In the genomic region with DNA sequence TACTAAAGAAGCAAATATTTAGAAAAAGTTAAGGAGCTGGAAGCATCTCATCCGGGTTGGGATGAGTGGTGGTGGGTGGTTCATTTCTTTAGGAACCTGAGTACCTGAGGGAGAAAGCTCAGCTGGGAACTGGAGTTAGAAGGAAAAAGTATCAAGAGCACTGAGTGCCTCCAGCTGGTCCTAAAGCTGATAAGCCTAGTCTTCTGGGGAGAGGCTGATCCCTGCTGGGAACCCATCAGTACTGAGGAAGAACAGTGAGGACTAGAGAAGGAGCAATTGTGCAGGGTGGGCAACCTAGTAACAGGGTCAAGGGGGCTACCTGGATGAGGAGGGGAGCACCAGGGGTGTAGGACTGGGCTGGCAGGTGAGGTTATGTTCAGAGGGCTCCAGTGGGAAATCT, we compare ENCODE assay signal across 27 cellular contexts.
DNase-seq lines count a peak whose midpoint lies in the region; ATAC-seq and TF ChIP-seq lines count a peak whose summit lies in the region.
"Had no signal": no experiment of that assay in that cellular context is flagged by ENCODE, and none has a peak within 500 bp of the region (broad histone marks: within the 10 kb centered on the region; RNA-seq: fewer than 3 reads in every experiment).

No MANE protein-coding gene starts in this region.

- H2AFZ ChIP-seq in DND-41 (ENCODE audit: low read depth, low read length) = no peak overlapping the region
- H2AFZ ChIP-seq: GM23338, hepatocyte, PC-9 had no signal

- H3K9me3 ChIP-seq in DND-41 (ENCODE audit: insufficient read depth, low read length, severe bottlenecking) = no peaks in the 10 kb centered on the region
- H3K9me3 ChIP-seq: breast epithelium, upper lobe of left lung had no signal

- no peak overlapping the region for H3K4me3 Mint-ChIP-seq in activated CD4-positive, alpha-beta T cell treated with anti-CD3 and anti-CD28 coated beads, Interleukin-2, amount 10 ng/mL, durations not matched to agents 7 days and 5 days
- no peak overlapping the region for H3K4me3 Mint-ChIP-seq in central memory CD8-positive, alpha-beta T cell
- H3K4me3 Mint-ChIP-seq in stimulated activated effector memory CD8-positive, alpha-beta T cell treated with anti-CD3 and anti-CD28 coated beads, Interleukin-12 subunit alpha, Interleukin-12 subunit beta, amount 100 ng/mL, for 72 hours = no peak overlapping the region
- H3K4me3 Mint-ChIP-seq: GM23338, nephron had no signal

- H3K27me3 Mint-ChIP-seq in activated CD4-positive, alpha-beta T cell treated with anti-CD3 and anti-CD28 coated beads, Interleukin-2, amount 10 ng/mL, durations not matched to agents 7 days and 5 days = no peaks in the 10 kb centered on the region
- no peaks in the 10 kb centered on the region for H3K27me3 Mint-ChIP-seq in central memory CD8-positive, alpha-beta T cell
- H3K27me3 Mint-ChIP-seq: CD4-positive, alpha-beta memory T cell had no signal

- H3K79me2 ChIP-seq in DND-41 (ENCODE audit: insufficient read depth, low read length) = peaks cover 91% of the 10 kb centered on the region
- H3K79me2 ChIP-seq: hepatocyte had no signal

- peaks cover 63% of the 10 kb centered on the region for H4K20me1 ChIP-seq in DND-41 (ENCODE audit: insufficient read depth, low read length)

- no peak overlapping the region for H3K4me2 ChIP-seq in DND-41 (ENCODE audit: insufficient read depth, low read length)
- H3K4me2 ChIP-seq: GM23338, hepatocyte, PC-9 had no signal

- no peak for DNase-seq in activated CD4-positive, alpha-beta T cell treated with anti-CD3 and anti-CD28 coated beads, Interleukin-2, amount 10 ng/mL, durations not matched to agents 7 days and 5 days
- DNase-seq in activated CD4-positive, alpha-beta T cell treated with anti-CD3 and anti-CD28 coated beads for 1 hour = no peak
- DNase-seq in DND-41 = no peak
- no peak for DNase-seq in central memory CD8-positive, alpha-beta T cell (ENCODE audit: low spot score in 2 of 2)
- no peak for DNase-seq in stimulated activated effector memory CD8-positive, alpha-beta T cell treated with anti-CD3 and anti-CD28 coated beads, Interleukin-12 subunit alpha, Interleukin-12 subunit beta, amount 100 ng/mL, for 72 hours (ENCODE audit: low spot score in 2 of 2)
- DNase-seq in SW 1271 (lab: John Stamatoyannopoulos, UW) = no peak
- no peak for DNase-seq in NCI-H748 treated with DMSO at 0.1 percent for 48 hours (lab: John Stamatoyannopoulos, UW)
- no peak for DNase-seq in NK-92 (lab: John Stamatoyannopoulos, UW; ENCODE audit: unreplicated experiment)
- DNase-seq: activated CD4-positive, alpha-beta T cell treated with anti-CD3 and anti-CD28 coated beads for 48 hours; activated CD8-positive, alpha-beta memory T cell treated with anti-CD3 and anti-CD28 coated beads for 24 hours; CD4-positive, alpha-beta memory T cell; DMS 273 treated with DMSO at 0.1 percent for 48 hours; Kasumi-1; left cardiac atrium; NCI-H1417; NCI-H2029; NCI-H524; PC-9; stimulated activated CD4-positive, alpha-beta T cell treated with anti-CD3 and anti-CD28 coated beads, Interleukin-4, amount 100 ng/mL, for 24 hours; upper lobe of left lung had no signal

- H3K4me1 Mint-ChIP-seq in activated CD4-positive, alpha-beta T cell treated with anti-CD3 and anti-CD28 coated beads, Interleukin-2, amount 10 ng/mL, durations not matched to agents 7 days and 5 days = peaks cover 62% of the 10 kb centered on the region
- H3K4me1 Mint-ChIP-seq in central memory CD8-positive, alpha-beta T cell = peaks cover 77% of the 10 kb centered on the region
- peaks cover 66% of the 10 kb centered on the region for H3K4me1 Mint-ChIP-seq in stimulated activated effector memory CD8-positive, alpha-beta T cell treated with anti-CD3 and anti-CD28 coated beads, Interleukin-12 subunit alpha, Interleukin-12 subunit beta, amount 100 ng/mL, for 72 hours
- H3K4me1 Mint-ChIP-seq: nephron had no signal

- no peak for TF ChIP-seq CTCF in DND-41 (IDR thresholded peaks at IDR 0.05; ENCODE audit: borderline replicate concordance, extremely low read depth, low read length, poor library complexity, severe bottlenecking)

- no peak for ATAC-seq in DND-41 (ENCODE audit: insufficient read depth, low read depth)
- ATAC-seq in central memory CD8-positive, alpha-beta T cell (replicated peaks; ENCODE audit: extremely low read depth, poor library complexity, severe bottlenecking) = no peak
- ATAC-seq in stimulated activated effector memory CD8-positive, alpha-beta T cell treated with anti-CD3 and anti-CD28 coated beads, Interleukin-12 subunit alpha, Interleukin-12 subunit beta, amount 100 ng/mL, for 72 hours = no peak
- ATAC-seq: GM23338, left cardiac atrium, SK-N-SH treated with all-trans-retinoic acid at 6 μM for 48 hours had no signal

- peak overlapping the region; percentile 44 for H3K27ac Mint-ChIP-seq in activated CD4-positive, alpha-beta T cell treated with anti-CD3 and anti-CD28 coated beads, Interleukin-2, amount 10 ng/mL, durations not matched to agents 7 days and 5 days
- H3K27ac Mint-ChIP-seq in central memory CD8-positive, alpha-beta T cell (ENCODE audit: low read depth) = peak overlapping the region; percentile 61
- peak overlapping the region; percentile 29 for H3K27ac Mint-ChIP-seq in stimulated activated effector memory CD8-positive, alpha-beta T cell treated with anti-CD3 and anti-CD28 coated beads, Interleukin-12 subunit alpha, Interleukin-12 subunit beta, amount 100 ng/mL, for 72 hours
- H3K27ac Mint-ChIP-seq: GM23338, nephron had no signal

- peaks cover 7% of the 10 kb centered on the region for H3K9me3 Mint-ChIP-seq in activated CD4-positive, alpha-beta T cell treated with anti-CD3 and anti-CD28 coated beads, Interleukin-2, amount 10 ng/mL, durations not matched to agents 7 days and 5 days
- H3K9me3 Mint-ChIP-seq in central memory CD8-positive, alpha-beta T cell = no peaks in the 10 kb centered on the region
- H3K9me3 Mint-ChIP-seq in stimulated activated effector memory CD8-positive, alpha-beta T cell treated with anti-CD3 and anti-CD28 coated beads, Interleukin-12 subunit alpha, Interleukin-12 subunit beta, amount 100 ng/mL, for 72 hours = peaks cover 2% of the 10 kb centered on the region
- H3K9me3 Mint-ChIP-seq: GM23338 had no signal

- peaks cover 45% of the 10 kb centered on the region for H3K36me3 Mint-ChIP-seq in activated CD4-positive, alpha-beta T cell treated with anti-CD3 and anti-CD28 coated beads, Interleukin-2, amount 10 ng/mL, durations not matched to agents 7 days and 5 days (ENCODE audit: low read depth)
- peaks cover 8% of the 10 kb centered on the region for H3K36me3 Mint-ChIP-seq in central memory CD8-positive, alpha-beta T cell (ENCODE audit: insufficient read depth)
- peaks cover 4% of the 10 kb centered on the region for H3K36me3 Mint-ChIP-seq in stimulated activated effector memory CD8-positive, alpha-beta T cell treated with anti-CD3 and anti-CD28 coated beads, Interleukin-12 subunit alpha, Interleukin-12 subunit beta, amount 100 ng/mL, for 72 hours

- peak overlapping the region; percentile 42 for H3K27ac ChIP-seq in DND-41 (ENCODE audit: low read length)
- H3K27ac ChIP-seq: breast epithelium, hepatocyte, HL-60, PC-9, upper lobe of left lung had no signal

- peaks cover 52% of the 10 kb centered on the region for H3K4me1 ChIP-seq in DND-41 (ENCODE audit: insufficient read depth, low read length)
- H3K4me1 ChIP-seq: breast epithelium had no signal

- POLR2A ChIA-PET in activated CD4-positive, alpha-beta T cell treated with anti-CD3 and anti-CD28 coated beads, Interleukin-2, amount 10 ng/mL, durations not matched to agents 7 days and 5 days (lab: Charles Lee) = interaction anchor here (0.6 kb wide), 1 partner anchor 30 kb away, joined by 3 read pairs; no protein-coding TSS in a partner anchor

- H3K9ac ChIP-seq in DND-41 (ENCODE audit: low read depth, low read length) = no peak overlapping the region

- no peaks in the 10 kb centered on the region for H3K27me3 ChIP-seq in DND-41 (ENCODE audit: insufficient read depth, low read length, poor library complexity)
- H3K27me3 ChIP-seq: breast epithelium, hepatocyte, upper lobe of left lung had no signal

- CTCF ChIA-PET in activated CD4-positive, alpha-beta T cell treated with anti-CD3 and anti-CD28 coated beads, Interleukin-2, amount 10 ng/mL, durations not matched to agents 7 days and 5 days (lab: Charles Lee) = interaction anchor here (0.6 to 2.6 kb wide), 6 partner anchors 13 to 78 kb away, joined by 3 to 8 read pairs (median 4); no protein-coding TSS in a partner anchor

- H3K4me3 ChIP-seq in DND-41 (ENCODE audit: low read depth in 1 of 2, low read length in 2 of 2) = no peak overlapping the region
- H3K4me3 ChIP-seq: breast epithelium, GM23338, hepatocyte, lung, PC-9, upper lobe of left lung had no signal

- peaks cover 63% of the 10 kb centered on the region for H3K36me3 ChIP-seq in DND-41 (ENCODE audit: insufficient read depth, low read length)
- H3K36me3 ChIP-seq: breast epithelium, upper lobe of left lung had no signal
